Comparison of ENCODE assay signal across 27 cellular contexts in genomic region chr3:119808843-119809242, GRCh38. TPM values are rescaled to one million over a fixed set of nuclear protein-coding genes. Genes with fewer than 3 reads are reported as not detected.
DNase-seq lines count a peak whose midpoint lies in the region; ATAC-seq lines count a peak whose summit lies in the region.
"Had no signal": no experiment of that assay in that cellular context is flagged by ENCODE, and none has a peak within 500 bp of the region (broad histone marks: within the 10 kb centered on the region; RNA-seq: fewer than 3 reads in every experiment).

No MANE protein-coding gene starts in this region.

- H3K27ac Mint-ChIP-seq in CD4-positive, CD25-positive, alpha-beta regulatory T cell = peak overlapping the region in 2 of 3 donors; percentile 20 to 26
- H3K27ac Mint-ChIP-seq in CD8-positive, alpha-beta memory T cell = peak overlapping the region in 2 of 8 donors; percentile 55 to 75
- H3K27ac Mint-ChIP-seq in activated naive CD8-positive, alpha-beta T cell treated with anti-CD3 and anti-CD28 coated beads for 36 hours = peak overlapping the region; percentile 16
- peak overlapping the region in 4 of 9 donors; percentile 18 to 81 (median 32) for H3K27ac Mint-ChIP-seq in naive thymus-derived CD4-positive, alpha-beta T cell
- H3K27ac Mint-ChIP-seq: activated CD4-positive, alpha-beta T cell treated with anti-CD3 and anti-CD28 coated beads for 36 hours; dendritic cell treated with granulocyte-macrophage colony-stimulating factor and Interleukin-4, amounts not matched to agents 40 ng/mL and 50 ng/mL, for 4 days; HFFc6 had no signal

- peak overlapping the region; percentile 50 to 81 (median 62) for H3K4me3 Mint-ChIP-seq in CD4-positive, CD25-positive, alpha-beta regulatory T cell
- peak overlapping the region; percentile 25 to 72 (median 57) for H3K4me3 Mint-ChIP-seq in CD8-positive, alpha-beta memory T cell
- no peak overlapping the region for H3K4me3 Mint-ChIP-seq in activated naive CD8-positive, alpha-beta T cell treated with anti-CD3 and anti-CD28 coated beads for 36 hours
- H3K4me3 Mint-ChIP-seq in naive thymus-derived CD4-positive, alpha-beta T cell = peak overlapping the region in 9 of 10 donors; percentile 7 to 89 (median 56)

- peaks cover 11% of the 10 kb centered on the region for H3K27me3 Mint-ChIP-seq in CD4-positive, CD25-positive, alpha-beta regulatory T cell
- H3K27me3 Mint-ChIP-seq in CD8-positive, alpha-beta memory T cell = no peaks in the 10 kb centered on the region
- H3K27me3 Mint-ChIP-seq in activated naive CD8-positive, alpha-beta T cell treated with anti-CD3 and anti-CD28 coated beads for 36 hours = no peaks in the 10 kb centered on the region
- H3K27me3 Mint-ChIP-seq in naive thymus-derived CD4-positive, alpha-beta T cell = peaks cover 0 to 16% (median 0%) of the 10 kb centered on the region in 5 donors
- H3K27me3 Mint-ChIP-seq: activated CD4-positive, alpha-beta T cell treated with anti-CD3 and anti-CD28 coated beads for 36 hours; activated naive CD8-positive, alpha-beta T cell had no signal

- H3K27me3 ChIP-seq in CD4-positive, CD25-positive, alpha-beta regulatory T cell (ENCODE audit: control insufficient read depth, insufficient read depth, low read length) = no peaks in the 10 kb centered on the region
- H3K27me3 ChIP-seq in CD8-positive, alpha-beta memory T cell (ENCODE audit: insufficient read depth, low read length, poor library complexity, severe bottlenecking) = no peaks in the 10 kb centered on the region
- H3K27me3 ChIP-seq in naive thymus-derived CD4-positive, alpha-beta T cell (ENCODE audit: control insufficient read depth in 2 of 2, insufficient read depth in 2 of 2, low read length in 2 of 2) = no peaks in the 10 kb centered on the region
- H3K27me3 ChIP-seq in MG63 = peaks cover 7% of the 10 kb centered on the region
- H3K27me3 ChIP-seq: BLaER1 treated with 17β-estradiol and CSF1 and Interleukin-3, amounts not matched to agents 10 nM and 100 nM; ovary had no signal

- H3K4me1 Mint-ChIP-seq in CD4-positive, CD25-positive, alpha-beta regulatory T cell = peaks cover 0 to 14% (median 10%) of the 10 kb centered on the region in 4 donors
- peaks cover 6 to 16% (median 10%) of the 10 kb centered on the region in 3 donors for H3K4me1 Mint-ChIP-seq in CD8-positive, alpha-beta memory T cell
- H3K4me1 Mint-ChIP-seq in activated naive CD8-positive, alpha-beta T cell treated with anti-CD3 and anti-CD28 coated beads for 36 hours = peaks cover 6% of the 10 kb centered on the region
- peaks cover 0 to 13% (median 10%) of the 10 kb centered on the region in 7 donors for H3K4me1 Mint-ChIP-seq in naive thymus-derived CD4-positive, alpha-beta T cell

- H3K9me3 Mint-ChIP-seq in CD4-positive, CD25-positive, alpha-beta regulatory T cell = peaks cover 0 to 4% (median 0%) of the 10 kb centered on the region in 7 donors
- H3K9me3 Mint-ChIP-seq in CD8-positive, alpha-beta memory T cell = no peaks in the 10 kb centered on the region
- no peaks in the 10 kb centered on the region for H3K9me3 Mint-ChIP-seq in activated naive CD8-positive, alpha-beta T cell treated with anti-CD3 and anti-CD28 coated beads for 36 hours
- peaks cover 0 to 4% (median 0%) of the 10 kb centered on the region in 11 donors for H3K9me3 Mint-ChIP-seq in naive thymus-derived CD4-positive, alpha-beta T cell
- H3K9me3 Mint-ChIP-seq: dendritic cell treated with granulocyte-macrophage colony-stimulating factor and Interleukin-4, amounts not matched to agents 40 ng/mL and 50 ng/mL, for 4 days; HFFc6 had no signal

- no peaks in the 10 kb centered on the region for H3K36me3 Mint-ChIP-seq in CD4-positive, CD25-positive, alpha-beta regulatory T cell
- no peaks in the 10 kb centered on the region for H3K36me3 Mint-ChIP-seq in CD8-positive, alpha-beta memory T cell
- no peaks in the 10 kb centered on the region for H3K36me3 Mint-ChIP-seq in activated naive CD8-positive, alpha-beta T cell treated with anti-CD3 and anti-CD28 coated beads for 36 hours
- peaks cover 0 to 3% (median 0%) of the 10 kb centered on the region in 5 donors for H3K36me3 Mint-ChIP-seq in naive thymus-derived CD4-positive, alpha-beta T cell
- H3K36me3 Mint-ChIP-seq: activated naive CD8-positive, alpha-beta T cell had no signal

- CTCF ChIA-PET in CD8-positive, alpha-beta memory T cell (lab: Charles Lee) = interaction anchor here (0.9 to 1.7 kb wide), 2 partner anchors 8 to 11 kb away, joined by 3 to 5 read pairs; no protein-coding TSS in a partner anchor
- CTCF ChIA-PET in naive thymus-derived CD4-positive, alpha-beta T cell (lab: Charles Lee) = interaction anchor here (1.7 kb wide), 1 partner anchor 338 kb away, joined by 5 read pairs; no protein-coding TSS in a partner anchor

- intact Hi-C loops in naive thymus-derived CD4-positive, alpha-beta T cell (cut with micrococcal nuclease) = loop anchor here in 1 of 2 donors (1.0 kb wide), 1 partner anchor 311 kb away; the partner anchor contains the start of gene TIMMDC1
- intact Hi-C loops in posterior cingulate gyrus (cut with DNase I) = no loop called here

- peaks cover 12% of the 10 kb centered on the region for H3K4me1 ChIP-seq in CD4-positive, CD25-positive, alpha-beta regulatory T cell (ENCODE audit: control insufficient read depth, insufficient read depth, low read length, poor library complexity, severe bottlenecking)
- H3K4me1 ChIP-seq in CD8-positive, alpha-beta memory T cell (ENCODE audit: insufficient read depth, low read length) = peaks cover 11% of the 10 kb centered on the region
- peaks cover 0 to 8% of the 10 kb centered on the region in 2 donors for H3K4me1 ChIP-seq in naive thymus-derived CD4-positive, alpha-beta T cell (ENCODE audit: control insufficient read depth in 2 of 2, insufficient read depth in 2 of 2, low read length in 2 of 2)
- H3K4me1 ChIP-seq: BLaER1 treated with 17β-estradiol and CSF1 and Interleukin-3, amounts not matched to agents 10 nM and 100 nM had no signal

- no peaks in the 10 kb centered on the region for H3K9me3 ChIP-seq in CD4-positive, CD25-positive, alpha-beta regulatory T cell (ENCODE audit: control insufficient read depth in 2 of 2, low read length in 2 of 2)
- H3K9me3 ChIP-seq in CD8-positive, alpha-beta memory T cell (ENCODE audit: low read length) = no peaks in the 10 kb centered on the region
- no peaks in the 10 kb centered on the region for H3K9me3 ChIP-seq in naive thymus-derived CD4-positive, alpha-beta T cell (ENCODE audit: control insufficient read depth in 2 of 3, low read length in 3 of 3)
- H3K9me3 ChIP-seq in MG63 = no peaks in the 10 kb centered on the region
- H3K9me3 ChIP-seq: BLaER1 treated with 17β-estradiol and CSF1 and Interleukin-3, amounts not matched to agents 10 nM and 100 nM; esophagus squamous epithelium; ovary had no signal

- H3K27ac ChIP-seq in CD4-positive, CD25-positive, alpha-beta regulatory T cell (ENCODE audit: insufficient read depth, low read length, poor library complexity, severe bottlenecking) = no peak overlapping the region
- no peak overlapping the region for H3K27ac ChIP-seq in CD8-positive, alpha-beta memory T cell (ENCODE audit: low read depth, low read length)
- no peak overlapping the region for H3K27ac ChIP-seq in naive thymus-derived CD4-positive, alpha-beta T cell (ENCODE audit: low read depth, low read length)
- H3K27ac ChIP-seq: BLaER1 treated with 17β-estradiol and CSF1 and Interleukin-3, amounts not matched to agents 10 nM and 100 nM; esophagus squamous epithelium; GM23248; ovary; SK-N-MC had no signal

- no peak overlapping the region for H3K4me3 ChIP-seq in CD4-positive, CD25-positive, alpha-beta regulatory T cell (ENCODE audit: low read depth, low read length)
- H3K4me3 ChIP-seq in CD8-positive, alpha-beta memory T cell (ENCODE audit: low read length) = no peak overlapping the region
- no peak overlapping the region for H3K4me3 ChIP-seq in naive thymus-derived CD4-positive, alpha-beta T cell (ENCODE audit: low read length)
- H3K4me3 ChIP-seq in MG63 = no peak overlapping the region
- H3K4me3 ChIP-seq: BLaER1 treated with 17β-estradiol and CSF1 and Interleukin-3, amounts not matched to agents 10 nM and 100 nM; ovary; SK-N-MC had no signal

- no peak for DNase-seq in CD4-positive, CD25-positive, alpha-beta regulatory T cell
- DNase-seq in CD8-positive, alpha-beta memory T cell = no peak
- DNase-seq in activated naive CD8-positive, alpha-beta T cell treated with anti-CD3 and anti-CD28 coated beads for 36 hours = no peak
- DNase-seq in naive thymus-derived CD4-positive, alpha-beta T cell = no peak
- DNase-seq in MG63 (no peak), posterior cingulate gyrus (no peak)
- DNase-seq: caudate nucleus, EL, esophagus squamous epithelium, foreskin melanocyte, GM23248, HFFc6, Karpas-422, NCI-H1694, retina, T-helper 2 cell, trophoblast cell had no signal

- POLR2A ChIA-PET in CD8-positive, alpha-beta memory T cell (lab: Charles Lee) = no interaction called here
- POLR2A ChIA-PET in naive thymus-derived CD4-positive, alpha-beta T cell (lab: Charles Lee) = interaction anchor here (1.1 kb wide), 1 partner anchor 11 kb away, joined by 3 read pairs; no protein-coding TSS in a partner anchor

- no peak for ATAC-seq in CD4-positive, CD25-positive, alpha-beta regulatory T cell (ENCODE audit: low read depth in 2 of 2)
- ATAC-seq in naive thymus-derived CD4-positive, alpha-beta T cell = no peak
- ATAC-seq in GM18867 (IDR thresholded peaks at IDR 0.05; ENCODE audit: unreplicated experiment) = no peak

- H3K36me3 ChIP-seq in CD4-positive, CD25-positive, alpha-beta regulatory T cell (ENCODE audit: control insufficient read depth, insufficient read depth, low read length) = no peaks in the 10 kb centered on the region
- H3K36me3 ChIP-seq in CD8-positive, alpha-beta memory T cell (ENCODE audit: insufficient read depth, low read length) = no peaks in the 10 kb centered on the region
- H3K36me3 ChIP-seq in naive thymus-derived CD4-positive, alpha-beta T cell (ENCODE audit: control insufficient read depth in 2 of 3, insufficient read depth in 3 of 3, low read length in 3 of 3) = no peaks in the 10 kb centered on the region
- H3K36me3 ChIP-seq in MG63 = no peaks in the 10 kb centered on the region
- H3K36me3 ChIP-seq: BLaER1 treated with 17β-estradiol and CSF1 and Interleukin-3, amounts not matched to agents 10 nM and 100 nM; esophagus squamous epithelium; ovary had no signal

RNA-seq across cellular contexts. Expression of gene NR1I2, which starts 26.9 kb away (rescaled TPM):
- 0.20 TPM for total RNA-seq in CD4-positive, CD25-positive, alpha-beta regulatory T cell
- under 1 TPM in 3 of 4 donors, not detected in 1; 0.06 to 0.72 (median 0.28) TPM for polyA plus RNA-seq in CD4-positive, CD25-positive, alpha-beta regulatory T cell
- under 1 TPM; 0.35 to 0.38 TPM for total RNA-seq in CD8-positive, alpha-beta memory T cell
- 1.0 TPM for polyA plus RNA-seq in CD8-positive, alpha-beta memory T cell
- 1 to 10 TPM; 1.2 to 1.4 TPM for total RNA-seq in activated naive CD8-positive, alpha-beta T cell treated with anti-CD3 and anti-CD28 coated beads for 36 hours
- total RNA-seq in naive thymus-derived CD4-positive, alpha-beta T cell = under 1 TPM; 0.22 to 0.62 (median 0.44) TPM
- polyA plus RNA-seq in naive thymus-derived CD4-positive, alpha-beta T cell = under 1 TPM in 1 of 2 donors, not detected in 1; 0.26 TPM
- not detected in 2 replicates for total RNA-seq in MG63 (2014; rRNA removed; shearing (Covaris generic); ENCODE audit: low replicate concordance)
- total RNA-seq: esophagus squamous epithelium, GM23248, HFFc6, myocyte, OCI-LY7 had no signal
- polyA plus RNA-seq: AG04450 had no signal
